In the genomic region with DNA sequence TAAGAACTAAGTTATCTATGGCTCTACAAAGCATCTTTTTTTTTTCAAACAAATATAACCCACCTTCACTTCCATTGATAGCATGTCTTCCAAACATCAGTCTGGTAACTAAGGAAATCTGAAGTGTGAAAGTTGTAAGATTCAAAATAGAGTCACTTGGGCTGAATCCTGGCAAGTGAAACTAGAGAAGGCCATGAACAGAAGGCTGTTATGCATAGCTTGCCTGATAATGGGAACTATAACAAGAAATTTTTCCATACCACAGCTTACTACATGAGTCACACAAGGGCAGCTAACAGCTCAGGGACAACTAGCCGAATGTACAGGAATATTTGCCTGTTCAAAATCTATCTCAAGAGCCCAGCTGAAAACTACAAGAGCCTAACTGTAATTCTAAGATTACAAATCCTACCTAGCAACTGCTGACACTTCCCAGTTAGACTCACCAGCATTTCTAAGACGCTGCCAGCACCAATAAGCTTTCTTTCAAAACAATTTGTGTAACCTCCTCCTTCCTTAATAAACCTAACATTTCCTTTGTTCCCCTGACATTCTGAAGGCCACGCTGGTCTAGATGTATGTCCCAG, we compare ENCODE assay signal across 8 cellular contexts.
DNase-seq lines count a peak whose midpoint lies in the region; ATAC-seq and TF ChIP-seq lines count a peak whose summit lies in the region.

No MANE protein-coding gene starts in this region.

- H3K27ac Mint-ChIP-seq in glutamatergic neuron (ENCODE audit: unreplicated experiment), result no peak overlapping the region

- TF ChIP-seq CTCF in glutamatergic neuron (IDR thresholded peaks at IDR 0.05; ENCODE audit: partially characterized antibody, unreplicated experiment) (no peak), lower leg skin (IDR thresholded peaks at IDR 0.05) (no peak)

- H3K9me3 ChIP-seq in SK-N-MC (ENCODE audit: low read depth, low read length), result no peaks in the 10 kb centered on the region

- H3K27me3 Mint-ChIP-seq in glutamatergic neuron (ENCODE audit: unreplicated experiment), result no peaks in the 10 kb centered on the region

- no peak overlapping the region for H3K27ac ChIP-seq in SK-N-MC

- WGBS in lower leg skin, 2 donors, result 28 to 41% methylated on average over 3 of the region's 3 CpGs

- H3K4me3 Mint-ChIP-seq in glutamatergic neuron (ENCODE audit: unreplicated experiment), result no peak overlapping the region

- no peak for TF ChIP-seq POLR2A in lower leg skin (IDR thresholded peaks at IDR 0.05)

- peaks cover 13% of the 10 kb centered on the region for H3K4me1 Mint-ChIP-seq in glutamatergic neuron (ENCODE audit: low read depth, unreplicated experiment)

- no peaks in the 10 kb centered on the region for H3K36me3 ChIP-seq in SK-N-MC (ENCODE audit: insufficient read depth, low read length)

- DNase-seq in COLO829 (ENCODE audit: low spot score) (peak; percentile 4), SK-N-MC (ENCODE audit: low read depth, low spot score) (peak; percentile 12), inferior parietal cortex (ENCODE audit: extremely low spot score) (peak; percentile 39), glutamatergic neuron (no peak), lower leg skin (ENCODE audit: low spot score in 2 of 2) (no peak), GM19238 (ENCODE audit: insufficient read length, low spot score) (no peak)

- no peak overlapping the region for H3K9ac ChIP-seq in SK-N-MC (ENCODE audit: insufficient read length)

- peak; percentile 92 for ATAC-seq in GM19438 (IDR thresholded peaks at IDR 0.05; ENCODE audit: low read depth, unreplicated experiment)
- peak; percentile 90 for ATAC-seq in HG03354 (IDR thresholded peaks at IDR 0.05; ENCODE audit: poor library complexity, severe bottlenecking, unreplicated experiment)

- intact Hi-C loops in lower leg skin (cut with DNase I; ENCODE audit: low total_unique reads), result no loop called here

- H3K9me3 Mint-ChIP-seq in glutamatergic neuron (ENCODE audit: unreplicated experiment), result no peaks in the 10 kb centered on the region

- H3K4me3 ChIP-seq in SK-N-MC (no peak overlapping the region), lower leg skin (ENCODE audit: low read depth, poor library complexity, severe bottlenecking) (no peak overlapping the region)

- H3K36me3 Mint-ChIP-seq in glutamatergic neuron (ENCODE audit: unreplicated experiment), result no peaks in the 10 kb centered on the region

Comparison
In these comparisons a context has a peak if more than half of its experiments do, and no peak if none do; other contexts are left out.
1. DNase-seq: peak in COLO829 (single experiment), SK-N-MC (single experiment) and inferior parietal cortex (single experiment); none in glutamatergic neuron (single experiment), lower leg skin (0 of 2) and GM19238 (single experiment).